7 cellular contexts compared by ENCODE assay signal in the genomic region with DNA sequence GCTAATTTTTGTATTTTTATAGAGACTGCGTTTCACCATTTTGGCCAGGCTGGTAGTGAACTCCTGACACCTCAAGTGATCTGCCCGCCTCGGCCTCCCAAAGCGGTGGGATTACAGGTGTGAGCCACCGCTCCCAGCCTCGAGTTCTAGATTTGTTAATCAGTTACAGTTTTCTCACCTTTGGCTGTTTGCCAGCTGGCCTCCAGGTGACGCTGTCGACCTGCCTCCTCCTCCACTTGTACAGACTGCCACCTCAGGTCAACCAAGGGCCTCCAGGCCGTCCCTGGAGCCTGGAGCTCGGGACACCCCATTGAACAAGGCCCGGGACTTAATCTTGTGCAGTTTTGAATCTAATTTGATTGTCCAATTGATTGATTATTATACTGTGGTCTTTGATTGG. TPM values are rescaled to one million over a fixed set of nuclear protein-coding genes. Genes with fewer than 3 reads are reported as not detected.
DNase-seq lines count a peak whose midpoint lies in the region; ATAC-seq, FAIRE-seq and TF ChIP-seq lines count a peak whose summit lies in the region.

No MANE protein-coding gene starts in this region.

- H4K91ac ChIP-seq in IMR-90 (ENCODE audit: insufficient read depth, low read depth, low read length), result no peak overlapping the region

- 84% methylated on average over 2 of the region's 11 CpGs; no CpG with 5 or more reads in 1 of the 2 experiments for WGBS in IMR-90 (ENCODE audit: extremely low coverage in 2 of 2, insufficient read length in 1 of 2), 2 experiments

- intact Hi-C loops in IMR-90 (cut with micrococcal nuclease), result no loop called here

- DNase-seq in IMR-90 (no peak), WERI-Rb-1 (peak; percentile 85), germinal center (ENCODE audit: low spot score) (peak; percentile 67), medulla oblongata (ENCODE audit: extremely low spot score) (no peak), H54 (ENCODE audit: insufficient read length, low spot score) (no peak)
- peak; percentile 31 for DNase-seq in stimulated activated CD8-positive, alpha-beta memory T cell treated with anti-CD3 and anti-CD28 coated beads, Interleukin-15, amount 100 ng/mL, for 1 hour (ENCODE audit: low read depth)

- no peaks in the 10 kb centered on the region for H3K4me1 ChIP-seq in IMR-90 (ENCODE audit: control insufficient read depth, insufficient read depth, low read length)

- no peak overlapping the region for H4K5ac ChIP-seq in IMR-90 (ENCODE audit: low read depth, low read length)

- dilution Hi-C loops in IMR-90 (cut with HindIII; ENCODE audit: low sequenced_read_pairs, unreplicated experiment), result no loop called here

- no peaks in the 10 kb centered on the region; a peak in 1 of 4 replicates for H3K79me1 ChIP-seq in IMR-90 (ENCODE audit: low read depth in 1 of 2, low read length in 2 of 2)

- no peak overlapping the region for H3K23ac ChIP-seq in IMR-90 (ENCODE audit: low read depth, low read length)

- no peak overlapping the region for H2BK120ac ChIP-seq in IMR-90 (ENCODE audit: low read depth, low read length)

- H4K20me1 ChIP-seq in IMR-90 (ENCODE audit: insufficient read depth, low read length), result no peaks in the 10 kb centered on the region

- TF ChIP-seq CTCF in IMR-90 (conservative IDR thresholded peaks at IDR 0.05; ENCODE audit: low read depth, low read length) (no peak), WERI-Rb-1 (IDR thresholded peaks at IDR 0.05; ENCODE audit: low read depth, low read length) (peak; percentile 91)

- H3K27me3 ChIP-seq in IMR-90 (ENCODE audit: control insufficient read depth, insufficient read depth, low read length) (no peaks in the 10 kb centered on the region), WERI-Rb-1 (ENCODE audit: insufficient read depth, low read depth, severe bottlenecking) (no peaks in the 10 kb centered on the region)

- H3K56ac ChIP-seq in IMR-90 (ENCODE audit: extremely low read depth, insufficient read depth, low read length), result no peak overlapping the region

- H2BK5ac ChIP-seq in IMR-90 (ENCODE audit: low read depth, low read length, poor library complexity, severe bottlenecking), result no peak overlapping the region

- H2BK15ac ChIP-seq in IMR-90 (ENCODE audit: low read depth, low read length), result no peak overlapping the region

- H3K36me3 ChIP-seq in IMR-90 (ENCODE audit: control insufficient read depth, insufficient read depth, low read length) (no peaks in the 10 kb centered on the region), WERI-Rb-1 (no peaks in the 10 kb centered on the region)

- H2BK20ac ChIP-seq in IMR-90 (ENCODE audit: low read depth, low read length), result no peak overlapping the region

- CTCF ChIA-PET in IMR-90 (lab: Yijun Ruan, JAX), result interaction anchor here (0.6 to 1.9 kb wide), 3 partner anchors 218 to 599 kb away, joined by 3 to 4 read pairs (median 3); a partner anchor contains a TSS

- no peak overlapping the region for H3K4ac ChIP-seq in IMR-90 (ENCODE audit: low read depth, low read length)

- no peak overlapping the region for H4K8ac ChIP-seq in IMR-90 (ENCODE audit: low read depth in 2 of 2, low read length in 2 of 2)

- no TSS peak for BruUV-seq in IMR-90 (replicated peaks; lab: Mats Ljungman, UMichigan)

- in situ Hi-C loops in IMR-90 (cut with MboI; ENCODE audit: low sequenced_read_pairs), result no loop called here

- H3K18ac ChIP-seq in IMR-90 (ENCODE audit: low read depth, low read length), result no peak overlapping the region

- no peak overlapping the region for H3K4me2 ChIP-seq in IMR-90 (ENCODE audit: low read depth, low read length)

- H2AK5ac ChIP-seq in IMR-90 (ENCODE audit: low read depth, low read length), result no peak overlapping the region

- H3K27ac ChIP-seq in IMR-90 (ENCODE audit: insufficient read depth, low read length), result no peak overlapping the region
- no peak overlapping the region for H3K27ac ChIP-seq in WERI-Rb-1

- H3K9me3 ChIP-seq in IMR-90 (ENCODE audit: control insufficient read depth, insufficient read depth, low read length) (no peaks in the 10 kb centered on the region), WERI-Rb-1 (ENCODE audit: severe bottlenecking) (no peaks in the 10 kb centered on the region)

- H3K9me1 ChIP-seq in IMR-90 (ENCODE audit: insufficient read depth, low read length), result no peaks in the 10 kb centered on the region; the same call in 1 of the 2 replicates

- no peak for FAIRE-seq in H54 (lab: Jason Lieb, UNC)

- POLR2A ChIA-PET in IMR-90 (lab: Charles Lee; ENCODE audit: unreplicated experiment), result no interaction called here

- peak overlapping the region; percentile 23 for H2AFZ ChIP-seq in IMR-90 (replicated peaks; ENCODE audit: low read length, poor library complexity)

- no peak overlapping the region for H2AK9ac ChIP-seq in IMR-90 (replicated peaks; ENCODE audit: low read depth, low read length, poor library complexity)

- no peak overlapping the region for H3K9ac ChIP-seq in IMR-90 (ENCODE audit: low read depth, low read length)

- ATAC-seq in IMR-90 (ENCODE audit: low read depth), result no peak
- ATAC-seq in GM18505 (IDR thresholded peaks at IDR 0.05; ENCODE audit: unreplicated experiment), result no peak

- H3K4me3 ChIP-seq in IMR-90 (ENCODE audit: insufficient read depth, low read depth, low read length) (no peak overlapping the region), WERI-Rb-1 (ENCODE audit: low read depth, low read length) (no peak overlapping the region)

- no peak overlapping the region for H3K14ac ChIP-seq in IMR-90 (replicated peaks; ENCODE audit: low read depth, low read length)

- no peak for TF ChIP-seq RAD21 in IMR-90 (IDR thresholded peaks at IDR 0.05; ENCODE audit: low read length)

- TF ChIP-seq POLR2A in IMR-90 (IDR thresholded peaks at IDR 0.05; ENCODE audit: low read depth, low read length) (no peak), GM18505 (IDR thresholded peaks at IDR 0.05; ENCODE audit: borderline replicate concordance, extremely low read depth, insufficient read depth, insufficient read length) (no peak), H54 (IDR thresholded peaks at IDR 0.05; ENCODE audit: low read depth, low read length) (no peak)

TF ChIP-seq in IMR-90, 13 proteins besides CTCF, POLR2A, EP300 and RAD21:
- TF ChIP-seq CHD1 (IDR thresholded peaks at IDR 0.05; ENCODE audit: low read depth, low read length) (no peak), NFE2L2 (IDR thresholded peaks at IDR 0.05; ENCODE audit: low read depth, low read length) (no peak), SMC3 (IDR thresholded peaks at IDR 0.05; ENCODE audit: low read depth, low read length) (no peak), FOS (IDR thresholded peaks at IDR 0.05; ENCODE audit: low read depth, low read length) (no peak), RCOR1 (IDR thresholded peaks at IDR 0.05; ENCODE audit: insufficient replicate concordance, low read length) (no peak), MAZ (IDR thresholded peaks at IDR 0.05; ENCODE audit: borderline replicate concordance, low read depth, low read length) (no peak), CEBPB (IDR thresholded peaks at IDR 0.05; ENCODE audit: low read depth, low read length) (no peak), MAFK (IDR thresholded peaks at IDR 0.05; ENCODE audit: low read depth, low read length) (no peak), MXI1 (IDR thresholded peaks at IDR 0.05; ENCODE audit: borderline replicate concordance, low read depth, low read length) (no peak)
- TF ChIP-seq, protein P1, sequence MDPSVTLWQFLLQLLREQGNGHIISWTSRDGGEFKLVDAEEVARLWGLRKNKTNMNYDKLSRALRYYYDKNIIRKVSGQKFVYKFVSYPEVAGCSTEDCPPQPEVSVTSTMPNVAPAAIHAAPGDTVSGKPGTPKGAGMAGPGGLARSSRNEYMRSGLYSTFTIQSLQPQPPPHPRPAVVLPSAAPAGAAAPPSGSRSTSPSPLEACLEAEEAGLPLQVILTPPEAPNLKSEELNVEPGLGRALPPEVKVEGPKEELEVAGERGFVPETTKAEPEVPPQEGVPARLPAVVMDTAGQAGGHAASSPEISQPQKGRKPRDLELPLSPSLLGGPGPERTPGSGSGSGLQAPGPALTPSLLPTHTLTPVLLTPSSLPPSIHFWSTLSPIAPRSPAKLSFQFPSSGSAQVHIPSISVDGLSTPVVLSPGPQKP (IDR thresholded peaks at IDR 0.05; ENCODE audit: borderline replicate concordance, low read depth, low read length), result no peak
- TF ChIP-seq, protein P2, sequence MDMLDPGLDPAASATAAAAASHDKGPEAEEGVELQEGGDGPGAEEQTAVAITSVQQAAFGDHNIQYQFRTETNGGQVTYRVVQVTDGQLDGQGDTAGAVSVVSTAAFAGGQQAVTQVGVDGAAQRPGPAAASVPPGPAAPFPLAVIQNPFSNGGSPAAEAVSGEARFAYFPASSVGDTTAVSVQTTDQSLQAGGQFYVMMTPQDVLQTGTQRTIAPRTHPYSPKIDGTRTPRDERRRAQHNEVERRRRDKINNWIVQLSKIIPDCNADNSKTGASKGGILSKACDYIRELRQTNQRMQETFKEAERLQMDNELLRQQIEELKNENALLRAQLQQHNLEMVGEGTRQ (IDR thresholded peaks at IDR 0.05; ENCODE audit: low read depth, low read length), result no peak

RNA-seq across cellular contexts. Expression of a gene that starts 45.5 kb away (rescaled TPM):
- total RNA-seq in IMR-90 (2012; rRNA removed), result 7.7 and 17.5 TPM in 2 replicates
- 99.4 and 102 TPM in 2 replicates for polyA plus RNA-seq in IMR-90 (2012; rRNA removed)
- 235 and 278 TPM in 2 replicates for polyA plus RNA-seq in IMR-90 (2012; cell fraction: cytosol; rRNA removed)
- 283 and 529 TPM in 2 replicates for polyA plus RNA-seq in IMR-90 (2012; cell fraction: nucleus; rRNA removed; ENCODE audit: low replicate concordance)

RNA-seq across cellular contexts. Expression of a gene that starts 45.5 kb away (rescaled TPM):
- 64.9 and 76.7 TPM in 2 replicates for total RNA-seq in IMR-90 (2012; rRNA removed)
- 77.9 and 82.0 TPM in 2 replicates for polyA plus RNA-seq in IMR-90 (2012; rRNA removed)
- polyA plus RNA-seq in IMR-90 (2012; cell fraction: cytosol; rRNA removed), result 83.2 and 104 TPM in 2 replicates
- 242 and 318 TPM in 2 replicates for polyA plus RNA-seq in IMR-90 (2012; cell fraction: nucleus; rRNA removed; ENCODE audit: low replicate concordance)

Comparison
In these comparisons a context has a peak if more than half of its experiments do, and no peak if none do; other contexts are left out.
1. DNase-seq: peak in WERI-Rb-1 (single experiment), germinal center (single experiment) and stimulated activated CD8-positive, alpha-beta memory T cell treated with anti-CD3 and anti-CD28 coated beads, Interleukin-15, amount 100 ng/mL, for 1 hour (single experiment); none in IMR-90 (single experiment), medulla oblongata (single experiment) and H54 (single experiment).